ENCODE assay signal across 20 cellular contexts in genomic region chr2:71759056-71759455, GRCh38.
"Had no signal": no experiment of that assay in that cellular context is flagged by ENCODE, and none has a peak within 500 bp of the region (broad histone marks: within the 10 kb centered on the region; RNA-seq: fewer than 3 reads in every experiment).

No MANE protein-coding gene starts in this region.

- H3K79me2 ChIP-seq: hepatocyte had no signal

- H3K36me3 ChIP-seq: breast epithelium, right atrium auricular region, tibial nerve had no signal

- ATAC-seq: activated CD4-positive, alpha-beta T cell treated with anti-CD3 and anti-CD28 coated beads for 36 hours; activated naive CD4-positive, alpha-beta T cell treated with anti-CD3 and anti-CD28 coated beads, Interleukin-2, amount 50 U/mL, for 72 hours; activated T-cell treated with anti-CD3 and anti-CD28 coated beads, Interleukin-2, amount 50 U/mL, for 72 hours had no signal

- H2AFZ ChIP-seq: hepatocyte had no signal

- H3K4me3 ChIP-seq: breast epithelium, hepatocyte, right atrium auricular region, skin epidermis, tibial nerve had no signal

- DNase-seq: activated CD4-positive, alpha-beta memory T cell treated with anti-CD3 and anti-CD28 coated beads, Interleukin-2, amount 10 ng/mL, durations not matched to agents 7 days and 5 days; activated CD4-positive, alpha-beta T cell treated with anti-CD3 and anti-CD28 coated beads for 36 hours; activated gamma-delta T cell; activated T-cell treated with anti-CD3 and anti-CD28 coated beads, Interleukin-2, amount 50 U/mL, for 72 hours; amygdala; cerebellar nuclear complex; dermis blood vessel endothelial cell; nephron progenitor cell; occipital lobe; stimulated activated CD4-positive, alpha-beta T cell treated with anti-CD3 and anti-CD28 coated beads, Interleukin-15, amount 100 ng/mL, for 24 hours; stimulated activated CD4-positive, alpha-beta T cell treated with anti-CD3 and anti-CD28 coated beads, Interleukin-4, amount 100 ng/mL, for 1 hour; stimulated activated naive CD4-positive, alpha-beta T cell; T-helper 2 cell had no signal

- H3K27ac ChIP-seq: breast epithelium, epithelial cell of prostate, hepatocyte, right atrium auricular region, skin epidermis, tibial nerve had no signal

- H3K27me3 ChIP-seq: breast epithelium, hepatocyte, right atrium auricular region, tibial nerve had no signal

- H3K4me1 ChIP-seq: breast epithelium, right atrium auricular region, tibial nerve had no signal

- H3K9me3 ChIP-seq: breast epithelium, right atrium auricular region, tibial nerve had no signal

- H3K4me2 ChIP-seq: hepatocyte had no signal
